26 cellular contexts compared by ENCODE assay signal in genomic region chr11:113181094-113181493, GRCh38.
"Had no signal": no experiment of that assay in that cellular context is flagged by ENCODE, and none has a peak within 500 bp of the region (broad histone marks: within the 10 kb centered on the region; RNA-seq: fewer than 3 reads in every experiment).

No MANE protein-coding gene starts in this region.

- H3K27ac Mint-ChIP-seq: IgD-negative memory B cell had no signal

- H3K4me2 ChIP-seq: KMS-11, SK-N-SH had no signal

- H3K4me3 ChIP-seq: K562 had no signal

- H3K4me3 Mint-ChIP-seq: IgD-negative memory B cell had no signal

- DNase-seq: Kasumi-1; MV-4-11; NCI-H1048; NCI-H1105; NCI-H1417 treated with DMSO at 0.1 percent for 48 hours; NCI-H146; NCI-H1694 treated with DMSO at 0.1 percent for 48 hours; NCI-H1930; NCI-H2081; NCI-H2171; NCI-H226; NCI-H446; NCI-H510A; NCI-H524 treated with DMSO at 0.1 percent for 48 hours; NCI-H69; NCI-H774; NK-92 treated with Interleukin-12 subunit alpha and Interleukin-12 subunit beta, amount 100 ng/mL, for 24 hours; PC-3; SHP77; SK-N-SH had no signal

- H3K36me3 Mint-ChIP-seq: IgD-negative memory B cell had no signal

- H3K9me3 ChIP-seq: SK-N-SH had no signal

- H3K27me3 Mint-ChIP-seq: IgD-negative memory B cell had no signal

- H3K9ac ChIP-seq: KMS-11, SK-N-SH had no signal

- ATAC-seq: K562, Panc1, PC-3 had no signal

- H3K4me1 Mint-ChIP-seq: IgD-negative memory B cell had no signal

- H3K27ac ChIP-seq: HL-60, KMS-11, RWPE1 had no signal
